ENCODE assay signal across 10 cellular contexts in the genomic region with DNA sequence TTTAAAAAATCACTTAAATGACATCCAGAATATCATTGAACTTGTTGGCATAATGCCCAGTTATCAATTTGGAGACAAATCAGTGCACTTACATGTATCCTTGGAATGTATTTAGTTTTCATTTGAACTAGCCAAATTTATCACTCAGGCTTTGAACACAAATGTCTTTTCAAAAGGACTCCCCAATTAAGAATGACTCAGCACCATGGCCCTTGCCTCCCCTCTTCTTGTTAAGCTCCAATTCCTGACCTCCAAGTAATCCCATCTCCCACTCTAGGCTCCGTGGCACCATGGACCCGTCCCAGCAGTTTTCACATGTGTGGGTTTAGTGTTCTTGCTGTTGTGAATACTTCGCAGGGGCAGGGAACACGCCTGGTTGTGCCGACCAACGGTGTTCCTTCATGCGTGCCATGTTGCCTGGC. TPM values are rescaled to one million over a fixed set of nuclear protein-coding genes. Genes with fewer than 3 reads are reported as not detected.
DNase-seq lines count a peak whose midpoint lies in the region; ATAC-seq and TF ChIP-seq lines count a peak whose summit lies in the region.
"Had no signal": no experiment of that assay in that cellular context is flagged by ENCODE, and none has a peak within 500 bp of the region (broad histone marks: within the 10 kb centered on the region; RNA-seq: fewer than 3 reads in every experiment).

No MANE protein-coding gene starts in this region.

- no peak for TF ChIP-seq CTCF in testis (IDR thresholded peaks at IDR 0.05)

- H3K27ac Mint-ChIP-seq in activated T-cell treated with anti-CD3 and anti-CD28 coated beads, Interleukin-2, amount 50 U/mL, for 24 hours = no peak overlapping the region

- TF ChIP-seq POLR2A in testis (IDR thresholded peaks at IDR 0.05) = no peak

- H3K27me3 Mint-ChIP-seq in activated T-cell treated with anti-CD3 and anti-CD28 coated beads, Interleukin-2, amount 50 U/mL, for 4 hours (ENCODE audit: low read depth) = peaks cover 60% of the 10 kb centered on the region
- peaks cover 72% of the 10 kb centered on the region for H3K27me3 Mint-ChIP-seq in activated T-cell treated with anti-CD3 and anti-CD28 coated beads, Interleukin-2, amount 50 U/mL, for 24 hours

- H3K4me1 ChIP-seq in testis = peaks cover 10% of the 10 kb centered on the region

- peak overlapping the region; percentile 78 to 84 for H3K4me3 ChIP-seq in testis
- H3K4me3 ChIP-seq: pancreas had no signal

- ATAC-seq in activated T-cell treated with anti-CD3 and anti-CD28 coated beads, Interleukin-2, amount 50 U/mL, for 4 hours = no peak
- no peak for ATAC-seq in GM21390 (IDR thresholded peaks at IDR 0.05; ENCODE audit: unreplicated experiment)
- ATAC-seq: pancreas had no signal

- no peaks in the 10 kb centered on the region for H3K36me3 Mint-ChIP-seq in activated T-cell treated with anti-CD3 and anti-CD28 coated beads, Interleukin-2, amount 50 U/mL, for 4 hours (ENCODE audit: insufficient read depth)
- no peaks in the 10 kb centered on the region for H3K36me3 Mint-ChIP-seq in activated T-cell treated with anti-CD3 and anti-CD28 coated beads, Interleukin-2, amount 50 U/mL, for 24 hours (ENCODE audit: low read depth)

- no peaks in the 10 kb centered on the region for H3K36me3 ChIP-seq in testis (ENCODE audit: low read depth, missing control alignments)
- H3K36me3 ChIP-seq: pancreas had no signal

- intact Hi-C loops in testis (cut with DNase I; ENCODE audit: low total_unique reads) = no loop called here

- WGBS in testis, 2 donors = 40 to 52% methylated on average over 7 of the region's 7 CpGs

- H3K27ac ChIP-seq in angular gyrus (ENCODE audit: low read depth, low read length) (peak overlapping the region; percentile 16), testis (peak overlapping the region; percentile 90 to 94)
- H3K27ac ChIP-seq: pancreas had no signal

- H3K4me1 Mint-ChIP-seq in activated T-cell treated with anti-CD3 and anti-CD28 coated beads, Interleukin-2, amount 50 U/mL, for 4 hours (ENCODE audit: low read depth) = peaks cover 12% of the 10 kb centered on the region
- H3K4me1 Mint-ChIP-seq in activated T-cell treated with anti-CD3 and anti-CD28 coated beads, Interleukin-2, amount 50 U/mL, for 24 hours (ENCODE audit: low read depth) = peaks cover 15% of the 10 kb centered on the region

- DNase-seq in activated T-cell treated with anti-CD3 and anti-CD28 coated beads, Interleukin-2, amount 50 U/mL, for 4 hours = no peak
- DNase-seq in activated T-cell treated with anti-CD3 and anti-CD28 coated beads, Interleukin-2, amount 50 U/mL, for 24 hours = no peak
- DNase-seq in kidney glomerular epithelial cell (lab: John Stamatoyannopoulos, UW) (peak; percentile 45), testis (peak; percentile 37), NCI-H2196 treated with DMSO at 0.1 percent for 48 hours (lab: John Stamatoyannopoulos, UW; ENCODE audit: unreplicated experiment) (no peak), COLO668 (lab: John Stamatoyannopoulos, UW; ENCODE audit: unreplicated experiment) (no peak)
- DNase-seq: activated CD4-positive, alpha-beta T cell treated with anti-CD3 and anti-CD28 coated beads for 1 hour; pancreas had no signal

- peak overlapping the region; percentile 41 for H3K4me3 Mint-ChIP-seq in activated T-cell treated with anti-CD3 and anti-CD28 coated beads, Interleukin-2, amount 50 U/mL, for 4 hours
- H3K4me3 Mint-ChIP-seq in activated T-cell treated with anti-CD3 and anti-CD28 coated beads, Interleukin-2, amount 50 U/mL, for 24 hours = no peak overlapping the region

- H3K27me3 ChIP-seq in testis = no peaks in the 10 kb centered on the region

- no peaks in the 10 kb centered on the region for H3K9me3 ChIP-seq in testis
- H3K9me3 ChIP-seq: pancreas had no signal

- H3K9me3 Mint-ChIP-seq in activated T-cell treated with anti-CD3 and anti-CD28 coated beads, Interleukin-2, amount 50 U/mL, for 4 hours = no peaks in the 10 kb centered on the region
- no peaks in the 10 kb centered on the region for H3K9me3 Mint-ChIP-seq in activated T-cell treated with anti-CD3 and anti-CD28 coated beads, Interleukin-2, amount 50 U/mL, for 24 hours

RNA-seq across cellular contexts. Expression of a gene that starts 2.7 kb away (rescaled TPM):
- under 1 TPM; 0.63 to 0.91 (median 0.79) TPM for total RNA-seq in activated T-cell treated with anti-CD3 and anti-CD28 coated beads, Interleukin-2, amount 50 U/mL, for 4 hours
- 100 to 1,000 TPM; 280 to 287 TPM for total RNA-seq in testis
- 244 TPM for polyA plus RNA-seq in testis (ENCODE audit: insufficient read depth, low read depth, low replicate concordance)

Comparison
In these comparisons a context has a peak if more than half of its experiments do, and no peak if none do; other contexts are left out.
1. DNase-seq: peak in kidney glomerular epithelial cell (single experiment) and testis (single experiment); none in activated T-cell treated with anti-CD3 and anti-CD28 coated beads, Interleukin-2, amount 50 U/mL, for 4 hours (single experiment), activated T-cell treated with anti-CD3 and anti-CD28 coated beads, Interleukin-2, amount 50 U/mL, for 24 hours (single experiment), NCI-H2196 treated with DMSO at 0.1 percent for 48 hours (single experiment) and COLO668 (single experiment).
2. RNA of a gene that starts 2.7 kb away (total RNA-seq): 280 to 287 TPM in testis; 0.63 to 0.91 TPM in activated T-cell treated with anti-CD3 and anti-CD28 coated beads, Interleukin-2, amount 50 U/mL, for 4 hours; every median in the first group is over 100 times any median in the second.